ENCODE assay signal across 28 cellular contexts in genomic region chr9:99432075-99432474, GRCh38.
"Had no signal": no experiment of that assay in that cellular context is flagged by ENCODE, and none has a peak within 500 bp of the region (broad histone marks: within the 10 kb centered on the region; RNA-seq: fewer than 3 reads in every experiment).

No MANE protein-coding gene starts in this region.

- H3K27ac Mint-ChIP-seq: mesothelial cell of epicardium, nephron progenitor cell, progenitor cell of endocrine pancreas had no signal

- H3K36me3 Mint-ChIP-seq: mesothelial cell of epicardium, naive B cell had no signal

- H3K4me3 Mint-ChIP-seq: mesothelial cell of epicardium, naive B cell, nephron progenitor cell had no signal

- H3K27me3 Mint-ChIP-seq: naive B cell, progenitor cell of endocrine pancreas had no signal

- H3K4me3 ChIP-seq: coronary artery, gastroesophageal sphincter, heart left ventricle, hepatocyte, left lung, mucosa of descending colon, right lobe of liver, smooth muscle cell, testis, tibial artery, upper lobe of right lung, uterus had no signal

- ATAC-seq: foreskin keratinocyte; gastroesophageal sphincter; heart left ventricle; left cardiac atrium; left lung; mucosa of descending colon; right lobe of liver; stimulated activated naive CD8-positive, alpha-beta T cell treated with anti-CD3 and anti-CD28 coated beads, Interleukin-15, Interleukin-2, amounts not matched to agents 100 U/mL and 50 U/mL, for 24 hours; upper lobe of right lung had no signal

- DNase-seq: dermis blood vessel endothelial cell; effector memory CD4-positive, alpha-beta T cell; foreskin keratinocyte; heart left ventricle; left cardiac atrium; mesenchymal stem cell; mucosa of descending colon; naive B cell; nephron progenitor cell; occipital lobe; right lobe of liver; stimulated activated CD4-positive, alpha-beta T cell treated with anti-CD3 and anti-CD28 coated beads, Interleukin-12 subunit alpha, Interleukin-12 subunit beta, amount 100 ng/mL, for 4 hours; stimulated activated CD4-positive, alpha-beta T cell treated with anti-CD3 and anti-CD28 coated beads, Interleukin-1b, Interleukin-23, amount 100 ng/mL, for 48 hours; stimulated activated CD4-positive, alpha-beta T cell treated with anti-CD3 and anti-CD28 coated beads, Interleukin-4, amount 100 ng/mL, for 1 hour; stimulated activated CD8-positive, alpha-beta memory T cell treated with anti-CD3 and anti-CD28 coated beads, Interleukin-4, amount 100 ng/mL, for 48 hours; stimulated activated naive CD8-positive, alpha-beta T cell treated with anti-CD3 and anti-CD28 coated beads, Interleukin-15, Interleukin-2, amounts not matched to agents 100 U/mL and 50 U/mL, for 24 hours; substantia nigra; testis; tibial artery; upper lobe of right lung; uterus had no signal
